Comparison of ENCODE assay signal across 17 cellular contexts in the genomic region with DNA sequence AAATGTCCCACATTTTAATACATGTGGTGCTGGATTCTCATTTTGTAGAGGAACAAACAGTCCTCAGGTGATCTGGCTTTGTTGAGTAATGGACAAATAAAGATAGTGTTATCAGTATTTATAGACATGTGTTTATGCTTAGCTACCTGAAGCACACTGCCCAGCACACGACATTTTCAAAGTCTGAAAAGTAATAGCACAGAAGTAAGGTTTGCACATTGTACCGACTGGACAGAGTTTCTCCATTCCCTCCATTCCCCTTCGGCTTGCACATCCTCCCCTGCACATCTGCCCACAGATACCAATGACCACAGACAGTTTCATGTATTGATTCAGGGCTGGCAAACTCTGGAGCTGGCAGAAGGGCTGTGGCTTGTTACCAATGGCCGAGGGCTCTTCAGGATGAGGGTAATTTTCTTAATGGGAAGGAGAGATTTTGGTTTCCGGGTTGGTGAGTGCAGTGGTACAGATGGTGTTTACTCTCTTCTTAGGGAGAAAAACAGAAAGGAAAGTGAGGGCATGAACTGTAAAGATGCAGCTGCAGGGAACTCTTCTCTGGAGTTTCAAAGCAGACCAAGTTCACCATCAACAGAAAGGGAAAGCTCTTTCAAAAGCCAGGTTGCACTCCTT. TPM values are rescaled to one million over a fixed set of nuclear protein-coding genes. Genes with fewer than 3 reads are reported as not detected.
DNase-seq lines count a peak whose midpoint lies in the region; ATAC-seq, FAIRE-seq and TF ChIP-seq lines count a peak whose summit lies in the region.
"Had no signal": no experiment of that assay in that cellular context is flagged by ENCODE, and none has a peak within 500 bp of the region (broad histone marks: within the 10 kb centered on the region; RNA-seq: fewer than 3 reads in every experiment).

No MANE protein-coding gene starts in this region.

- ATAC-seq in HG02642 (IDR thresholded peaks at IDR 0.05; ENCODE audit: poor library complexity, unreplicated experiment) (no peak), GM19455 (IDR thresholded peaks at IDR 0.05; ENCODE audit: unreplicated experiment) (no peak)
- ATAC-seq: activated naive CD4-positive, alpha-beta T cell treated with anti-CD3 and anti-CD28 coated beads, Interleukin-2, amount 50 U/mL, for 72 hours had no signal

- H3K4me3 ChIP-seq in Caco-2 (ENCODE audit: low read depth, low read length) = no peak overlapping the region
- no peak overlapping the region for H3K4me3 ChIP-seq in MM.1S (ENCODE audit: low read length)
- peak overlapping the region; percentile 38 for H3K4me3 ChIP-seq in OCI-LY7 (ENCODE audit: low read depth, low read length, poor library complexity, severe bottlenecking)
- H3K4me3 ChIP-seq in left ventricle myocardium inferior = no peak overlapping the region

- H3K36me3 ChIP-seq in Caco-2 (ENCODE audit: control insufficient read depth, insufficient read depth, low read length) = no peaks in the 10 kb centered on the region
- H3K36me3 ChIP-seq in MM.1S (replicated peaks; ENCODE audit: insufficient read depth, low read length) = no peaks in the 10 kb centered on the region
- no peaks in the 10 kb centered on the region for H3K36me3 ChIP-seq in OCI-LY7 (ENCODE audit: insufficient read depth, low read length)
- no peaks in the 10 kb centered on the region for H3K36me3 ChIP-seq in left ventricle myocardium inferior

- H3K27ac ChIP-seq in MM.1S (ENCODE audit: low read length) (no peak overlapping the region), OCI-LY7 (ENCODE audit: low read depth, low read length, poor library complexity, severe bottlenecking) (peak overlapping the region; percentile 8), left ventricle myocardium inferior (replicated peaks) (no peak overlapping the region)

- peak overlapping the region; percentile 16; the same call in 1 of the 2 replicates for H3K4me2 ChIP-seq in MM.1S (ENCODE audit: low read depth, low read length)
- peak overlapping the region; percentile 41 for H3K4me2 ChIP-seq in OCI-LY7 (ENCODE audit: low read length)

- H3K9me3 ChIP-seq in Caco-2 = no peaks in the 10 kb centered on the region
- no peaks in the 10 kb centered on the region for H3K9me3 ChIP-seq in MM.1S (replicated peaks; ENCODE audit: insufficient read depth, low read length)
- no peaks in the 10 kb centered on the region for H3K9me3 ChIP-seq in OCI-LY7 (ENCODE audit: low read length)
- no peaks in the 10 kb centered on the region for H3K9me3 ChIP-seq in left ventricle myocardium inferior (replicated peaks)

- POLR2A ChIA-PET in Caco-2 (lab: Charles Lee) (no interaction called here), OCI-LY7 (lab: Charles Lee) (interaction anchor here (0.7 kb wide), 1 partner anchor 24 kb away, joined by 3 read pairs; no protein-coding TSS in a partner anchor)

- H3K79me2 ChIP-seq in MM.1S (ENCODE audit: low read length) (no peaks in the 10 kb centered on the region), OCI-LY7 (ENCODE audit: insufficient read depth, low read depth, low read length) (no peaks in the 10 kb centered on the region)

- H3K27ac Mint-ChIP-seq in Caco-2 (ENCODE audit: unreplicated experiment) (no peak overlapping the region), Calu3 (ENCODE audit: unreplicated experiment) (no peak overlapping the region)
- H3K27ac Mint-ChIP-seq: activated naive CD4-positive, alpha-beta T cell treated with anti-CD3 and anti-CD28 coated beads, Interleukin-2, amount 50 U/mL, for 72 hours; immature natural killer cell; stimulated activated naive CD8-positive, alpha-beta T cell treated with anti-CD3 and anti-CD28 coated beads, Interleukin-15, Interleukin-2, amounts not matched to agents 100 ng/mL and 50 ng/mL, for 24 hours had no signal

- H3K9ac ChIP-seq in MM.1S (ENCODE audit: low read length) = no peak overlapping the region

- peaks cover 3% of the 10 kb centered on the region; the same call in 1 of the 2 replicates for H3F3A ChIP-seq in MM.1S (ENCODE audit: insufficient read depth, low read length)

- peak; percentile 47 for FAIRE-seq in islet of Langerhans (lab: Jason Lieb, UNC)

- no peaks in the 10 kb centered on the region for H3K9me2 ChIP-seq in MM.1S (replicated peaks; ENCODE audit: insufficient read depth, low read length)
- no peaks in the 10 kb centered on the region for H3K9me2 ChIP-seq in OCI-LY7 (ENCODE audit: insufficient read depth, low read length)

- H3K4me3 Mint-ChIP-seq in Caco-2 (ENCODE audit: unreplicated experiment) = peak overlapping the region; percentile 29
- no peak overlapping the region for H3K4me3 Mint-ChIP-seq in Calu3 (ENCODE audit: low read depth, unreplicated experiment)
- H3K4me3 Mint-ChIP-seq: central memory CD8-positive, alpha-beta T cell; immature natural killer cell; stimulated activated naive CD8-positive, alpha-beta T cell treated with anti-CD3 and anti-CD28 coated beads, Interleukin-15, Interleukin-2, amounts not matched to agents 100 ng/mL and 50 ng/mL, for 24 hours had no signal

- no TSS peak for BruUV-seq in Caco-2 (replicated peaks; lab: Mats Ljungman, UMichigan)
- BruUV-seq in OCI-LY7 (replicated peaks; lab: Mats Ljungman, UMichigan) = no TSS peak
- BruUV-seq in Calu3 (replicated peaks; lab: Mats Ljungman, UMichigan) = no TSS peak

- H3K27me3 ChIP-seq in Caco-2 (replicated peaks; ENCODE audit: control insufficient read depth, insufficient read depth, low read length) (no peaks in the 10 kb centered on the region), MM.1S (replicated peaks; ENCODE audit: insufficient read depth, low read length) (peaks cover 66% of the 10 kb centered on the region), left ventricle myocardium inferior (ENCODE audit: low read depth) (no peaks in the 10 kb centered on the region)

- H3K27me3 Mint-ChIP-seq in Caco-2 (ENCODE audit: insufficient read depth, unreplicated experiment) (peaks cover 5% of the 10 kb centered on the region), Calu3 (ENCODE audit: unreplicated experiment) (no peaks in the 10 kb centered on the region)

- H2AFZ ChIP-seq in MM.1S (ENCODE audit: low read length) (no peak overlapping the region), OCI-LY7 (ENCODE audit: low read length) (peak overlapping the region; percentile 87; the same call in 1 of the 2 replicates)

- H4K20me1 ChIP-seq in MM.1S (ENCODE audit: insufficient read depth, low read length) (no peaks in the 10 kb centered on the region), OCI-LY7 (ENCODE audit: insufficient read depth, low read length) (no peaks in the 10 kb centered on the region)

- DNase-seq in Caco-2 (no peak), MM.1S (peak; percentile 29), OCI-LY7 (ENCODE audit: low spot score) (no peak), Calu3 (no peak), left ventricle myocardium inferior (no peak)
- DNase-seq: activated CD8-positive, alpha-beta memory T cell treated with anti-CD3 and anti-CD28 coated beads, Interleukin-2, amount 50 U/mL, for 48 hours; erythroblast; immature natural killer cell; NCI-H2029 treated with DMSO at 0.1 percent for 48 hours; retina; Right ventricle myocardium superior had no signal

- no peaks in the 10 kb centered on the region for H3K36me3 Mint-ChIP-seq in Caco-2 (ENCODE audit: insufficient read depth, unreplicated experiment)
- H3K36me3 Mint-ChIP-seq in Calu3 (ENCODE audit: insufficient read depth, unreplicated experiment) = peaks cover 5% of the 10 kb centered on the region
- H3K36me3 Mint-ChIP-seq: activated naive CD4-positive, alpha-beta T cell treated with anti-CD3 and anti-CD28 coated beads, Interleukin-2, amount 50 U/mL, for 72 hours; immature natural killer cell had no signal

- TF ChIP-seq CTCF in Caco-2 (IDR thresholded peaks at IDR 0.05; ENCODE audit: insufficient read depth in 1 of 2, low read depth in 1 of 2, low read length in 1 of 2, severe bottlenecking in 1 of 2, unreplicated experiment in 1 of 2) = no peak
- no peak for TF ChIP-seq CTCF in MM.1S (IDR thresholded peaks at IDR 0.05; ENCODE audit: low read length)
- no peak for TF ChIP-seq CTCF in OCI-LY7 (conservative IDR thresholded peaks at IDR 0.05; ENCODE audit: low read length)
- no peak for TF ChIP-seq CTCF in Calu3 (IDR thresholded peaks at IDR 0.05; ENCODE audit: unreplicated experiment)
- no peak for TF ChIP-seq CTCF in left ventricle myocardium inferior (IDR thresholded peaks at IDR 0.05; ENCODE audit: borderline replicate concordance)

- intact Hi-C loops in Caco-2 (cut with micrococcal nuclease; ENCODE audit: unreplicated experiment) (loop anchor here (10.0 kb wide), 1 partner anchor 569 kb away; no protein-coding TSS in a partner anchor), OCI-LY7 (cut with micrococcal nuclease; ENCODE audit: unreplicated experiment) (no loop called here), Calu3 (cut with micrococcal nuclease; ENCODE audit: unreplicated experiment) (loop anchor here (10.0 kb wide), 1 partner anchor 191 kb away; no protein-coding TSS in a partner anchor), left ventricle myocardium inferior (cut with micrococcal nuclease) (no loop called here)

- H3K9me3 Mint-ChIP-seq in Caco-2 (ENCODE audit: unreplicated experiment) (no peaks in the 10 kb centered on the region), Calu3 (ENCODE audit: low read depth, unreplicated experiment) (no peaks in the 10 kb centered on the region)
- H3K9me3 Mint-ChIP-seq: activated naive CD4-positive, alpha-beta T cell treated with anti-CD3 and anti-CD28 coated beads, Interleukin-2, amount 50 U/mL, for 72 hours; central memory CD8-positive, alpha-beta T cell; immature natural killer cell; stimulated activated naive CD8-positive, alpha-beta T cell treated with anti-CD3 and anti-CD28 coated beads, Interleukin-15, Interleukin-2, amounts not matched to agents 100 ng/mL and 50 ng/mL, for 24 hours had no signal

- CTCF ChIA-PET in Caco-2 (lab: Charles Lee) (no interaction called here), OCI-LY7 (lab: Charles Lee; ENCODE audit: unreplicated experiment) (no interaction called here), Calu3 (lab: Charles Lee) (no interaction called here)

- H3K4me1 ChIP-seq in Caco-2 (no peaks in the 10 kb centered on the region), MM.1S (ENCODE audit: low read length) (peaks cover 5% of the 10 kb centered on the region; the same call in 1 of the 2 replicates), OCI-LY7 (ENCODE audit: insufficient read depth, low read length, poor library complexity, severe bottlenecking) (peaks cover 59% of the 10 kb centered on the region), left ventricle myocardium inferior (no peaks in the 10 kb centered on the region)

- H3K4me1 Mint-ChIP-seq in Caco-2 (ENCODE audit: low read depth, unreplicated experiment) = no peaks in the 10 kb centered on the region
- H3K4me1 Mint-ChIP-seq in Calu3 (ENCODE audit: low read depth, unreplicated experiment) = peaks cover 26% of the 10 kb centered on the region
- H3K4me1 Mint-ChIP-seq: central memory CD8-positive, alpha-beta T cell had no signal

RNA-seq across cellular contexts. Expression of a gene that starts 2.3 kb away (rescaled TPM):
- 0.21 TPM in 1 of 2 replicates, not detected in the other for total RNA-seq in Caco-2 (2022)
- total RNA-seq in OCI-LY7 (2014; rRNA removed; shearing (Covaris generic)) = 0.47 TPM in 1 of 2 replicates, not detected in the other
- 0.31 TPM in 1 of 2 replicates, not detected in the other for total RNA-seq in OCI-LY7 (2022)
- 0.32 and 0.85 TPM in 2 replicates for total RNA-seq in Calu3 (2022)
- total RNA-seq in left ventricle myocardium inferior = 0.30 TPM
- total RNA-seq: activated naive CD4-positive, alpha-beta T cell treated with anti-CD3 and anti-CD28 coated beads, Interleukin-2, amount 50 U/mL, for 72 hours had no signal

RNA-seq across cellular contexts. Expression of a gene that starts 41.6 kb away (rescaled TPM):
- total RNA-seq in Caco-2 (2022) (not detected in 2 replicates), OCI-LY7 (2022) (not detected in 2 replicates), Calu3 (2022) (not detected in 2 replicates), left ventricle myocardium inferior (not detected)
- not detected in 2 replicates for total RNA-seq in OCI-LY7 (2014; rRNA removed; shearing (Covaris generic))
- total RNA-seq: activated naive CD4-positive, alpha-beta T cell treated with anti-CD3 and anti-CD28 coated beads, Interleukin-2, amount 50 U/mL, for 72 hours; Right ventricle myocardium superior had no signal

Comparison
In these comparisons a context has a peak if more than half of its experiments do, and no peak if none do; other contexts are left out.
1. intact Hi-C loops: an anchor here in Caco-2 (10.0 kb wide) and Calu3 (10.0 kb wide); none called in OCI-LY7 and left ventricle myocardium inferior.